In genomic region chr9:75102177-75102790, GRCh38 we compare ENCODE assay signal across 18 cellular contexts. TPM values are rescaled to one million over a fixed set of nuclear protein-coding genes. Genes with fewer than 3 reads are reported as not detected.
A peak's percentile ranks its signal among the peaks of the same experiment; 100 is the strongest.
DNase-seq lines count a peak whose midpoint lies in the region; ATAC-seq and TF ChIP-seq lines count a peak whose summit lies in the region.
"Had no signal": no experiment of that assay in that cellular context is flagged by ENCODE, and none has a peak within 500 bp of the region (broad histone marks: within the 10 kb centered on the region; RNA-seq: fewer than 3 reads in every experiment).

No MANE protein-coding gene starts in this region.

- H3K4me3 Mint-ChIP-seq in T-helper 2 cell treated with Interferon-gamma antibody and Interleukin-4, amounts not matched to agents 5 μg/mL and 100 μg/mL, for 36 hours = no peak overlapping the region
- H3K4me3 Mint-ChIP-seq in CD8-positive, alpha-beta T cell = no peak overlapping the region
- no peak overlapping the region for H3K4me3 Mint-ChIP-seq in activated T-helper 2 cell treated with anti-CD3 and anti-CD28 coated beads, Interferon-gamma antibody, Interleukin-2, Interleukin-4, amounts not matched to agents 10 μg/mL and 5 μg/mL and 100 μg/mL, durations not matched to agents 14 hours and 24 hours and 36 hours (ENCODE audit: low read depth)
- peak overlapping the region; percentile 61 for H3K4me3 Mint-ChIP-seq in natural killer cell treated with Interleukin-12 subunit alpha and Interleukin-12 subunit beta and Interleukin-15 and Interleukin-18, amount 100 ng/mL, for 72 hours

- peaks cover 32% of the 10 kb centered on the region for H3K4me1 Mint-ChIP-seq in T-helper 2 cell treated with Interferon-gamma antibody and Interleukin-4, amounts not matched to agents 5 μg/mL and 100 μg/mL, for 36 hours (ENCODE audit: low read depth)
- peaks cover 74% of the 10 kb centered on the region for H3K4me1 Mint-ChIP-seq in CD8-positive, alpha-beta T cell (ENCODE audit: low read depth)
- peaks cover 39% of the 10 kb centered on the region for H3K4me1 Mint-ChIP-seq in activated T-helper 2 cell treated with anti-CD3 and anti-CD28 coated beads, Interferon-gamma antibody, Interleukin-2, Interleukin-4, amounts not matched to agents 10 μg/mL and 5 μg/mL and 100 μg/mL, durations not matched to agents 14 hours and 24 hours and 36 hours (ENCODE audit: low read depth)
- H3K4me1 Mint-ChIP-seq in natural killer cell treated with Interleukin-12 subunit alpha and Interleukin-12 subunit beta and Interleukin-15 and Interleukin-18, amount 100 ng/mL, for 72 hours (ENCODE audit: low read depth in 2 of 2) = peaks cover 60 to 61% of the 10 kb centered on the region in 2 donors

- ATAC-seq in CD8-positive, alpha-beta T cell = no peak
- ATAC-seq in natural killer cell treated with Interleukin-12 subunit alpha and Interleukin-12 subunit beta and Interleukin-15 and Interleukin-18, amount 100 ng/mL, for 72 hours = peak in 1 of 2 donors; percentile 49
- ATAC-seq: HCT116 had no signal

- DNase-seq in T-helper 2 cell treated with Interferon-gamma antibody and Interleukin-4, amounts not matched to agents 5 μg/mL and 100 μg/mL, for 36 hours (ENCODE audit: low spot score) = no peak
- DNase-seq in T-helper 2 cell = no peak
- no peak for DNase-seq in CD8-positive, alpha-beta T cell
- no peak for DNase-seq in activated T-helper 2 cell treated with anti-CD3 and anti-CD28 coated beads, Interferon-gamma antibody, Interleukin-2, Interleukin-4, amounts not matched to agents 10 μg/mL and 5 μg/mL and 100 μg/mL, durations not matched to agents 14 hours and 24 hours and 36 hours (ENCODE audit: low spot score)
- DNase-seq in natural killer cell treated with Interleukin-12 subunit alpha and Interleukin-12 subunit beta and Interleukin-15 and Interleukin-18, amount 100 ng/mL, for 72 hours (ENCODE audit: low spot score) = no peak
- DNase-seq in cerebellar nuclear complex (lab: John Stamatoyannopoulos, UW) = no peak
- no peak for DNase-seq in NCI-H1694 treated with DMSO at 0.1 percent for 48 hours (lab: John Stamatoyannopoulos, UW)
- no peak for DNase-seq in SW 1271 (lab: John Stamatoyannopoulos, UW)
- DNase-seq: Calu3, GM23248, Karpas-422, NCI-H1105 treated with DMSO at 0.1 percent for 48 hours, NCI-H1930, NCI-H510A treated with DMSO at 0.1 percent for 48 hours, Peyer's patch had no signal

- H3K36me3 ChIP-seq in CD8-positive, alpha-beta T cell (ENCODE audit: insufficient read depth, low read length) = no peaks in the 10 kb centered on the region
- H3K36me3 ChIP-seq: Peyer's patch had no signal

- H3K9me3 ChIP-seq in CD8-positive, alpha-beta T cell (ENCODE audit: low read length) = no peaks in the 10 kb centered on the region
- H3K9me3 ChIP-seq: BLaER1 treated with 17β-estradiol and CSF1 and Interleukin-3, amounts not matched to agents 10 nM and 100 nM; Peyer's patch had no signal

- POLR2A ChIA-PET in CD8-positive, alpha-beta T cell (lab: Charles Lee) = no interaction called here

- intact Hi-C loops in CD8-positive, alpha-beta T cell (cut with DNase I, micrococcal nuclease) = loop anchor here in 1 of 2 experiments (2.0 kb wide), 1 partner anchor 13 kb away; the partner anchor contains the start of genes NMRK1 and OSTF1
- intact Hi-C loops in activated T-helper 2 cell treated with anti-CD3 and anti-CD28 coated beads, Interferon-gamma antibody, Interleukin-2, Interleukin-4, amounts not matched to agents 10 μg/mL and 5 μg/mL and 100 μg/mL, durations not matched to agents 14 hours and 24 hours and 36 hours (cut with micrococcal nuclease) = no loop called here

- no peaks in the 10 kb centered on the region for H3K9me3 Mint-ChIP-seq in T-helper 2 cell treated with Interferon-gamma antibody and Interleukin-4, amounts not matched to agents 5 μg/mL and 100 μg/mL, for 36 hours
- H3K9me3 Mint-ChIP-seq in CD8-positive, alpha-beta T cell = no peaks in the 10 kb centered on the region
- no peaks in the 10 kb centered on the region for H3K9me3 Mint-ChIP-seq in activated T-helper 2 cell treated with anti-CD3 and anti-CD28 coated beads, Interferon-gamma antibody, Interleukin-2, Interleukin-4, amounts not matched to agents 10 μg/mL and 5 μg/mL and 100 μg/mL, durations not matched to agents 14 hours and 24 hours and 36 hours
- H3K9me3 Mint-ChIP-seq in natural killer cell treated with Interleukin-12 subunit alpha and Interleukin-12 subunit beta and Interleukin-15 and Interleukin-18, amount 100 ng/mL, for 72 hours = no peaks in the 10 kb centered on the region

- peaks cover 30% of the 10 kb centered on the region for H3K36me3 Mint-ChIP-seq in T-helper 2 cell treated with Interferon-gamma antibody and Interleukin-4, amounts not matched to agents 5 μg/mL and 100 μg/mL, for 36 hours (ENCODE audit: low read depth)
- H3K36me3 Mint-ChIP-seq in CD8-positive, alpha-beta T cell = peaks cover 54% of the 10 kb centered on the region
- peaks cover 39% of the 10 kb centered on the region for H3K36me3 Mint-ChIP-seq in activated T-helper 2 cell treated with anti-CD3 and anti-CD28 coated beads, Interferon-gamma antibody, Interleukin-2, Interleukin-4, amounts not matched to agents 10 μg/mL and 5 μg/mL and 100 μg/mL, durations not matched to agents 14 hours and 24 hours and 36 hours (ENCODE audit: low read depth)
- H3K36me3 Mint-ChIP-seq in natural killer cell treated with Interleukin-12 subunit alpha and Interleukin-12 subunit beta and Interleukin-15 and Interleukin-18, amount 100 ng/mL, for 72 hours = peaks cover 13% of the 10 kb centered on the region

- peaks cover 26% of the 10 kb centered on the region for H3K4me1 ChIP-seq in CD8-positive, alpha-beta T cell (ENCODE audit: insufficient read depth, low read length)

- no peak overlapping the region for H3K4me3 ChIP-seq in CD8-positive, alpha-beta T cell (ENCODE audit: low read depth, low read length)
- H3K4me3 ChIP-seq: BLaER1 treated with 17β-estradiol and CSF1 and Interleukin-3, amounts not matched to agents 10 nM and 100 nM; GM23248; Peyer's patch had no signal

- CTCF ChIA-PET in CD8-positive, alpha-beta T cell (lab: Charles Lee) = interaction anchor here (1.0 kb wide), 1 partner anchor 83 kb away, joined by 4 read pairs; no protein-coding TSS in a partner anchor

- no peak for TF ChIP-seq CTCF in CD8-positive, alpha-beta T cell (IDR thresholded peaks at IDR 0.05)

- H3K27me3 Mint-ChIP-seq in T-helper 2 cell treated with Interferon-gamma antibody and Interleukin-4, amounts not matched to agents 5 μg/mL and 100 μg/mL, for 36 hours (ENCODE audit: low read depth) = no peaks in the 10 kb centered on the region
- H3K27me3 Mint-ChIP-seq in CD8-positive, alpha-beta T cell (ENCODE audit: low read depth) = no peaks in the 10 kb centered on the region
- H3K27me3 Mint-ChIP-seq in activated T-helper 2 cell treated with anti-CD3 and anti-CD28 coated beads, Interferon-gamma antibody, Interleukin-2, Interleukin-4, amounts not matched to agents 10 μg/mL and 5 μg/mL and 100 μg/mL, durations not matched to agents 14 hours and 24 hours and 36 hours (ENCODE audit: low read depth) = no peaks in the 10 kb centered on the region
- no peaks in the 10 kb centered on the region for H3K27me3 Mint-ChIP-seq in natural killer cell treated with Interleukin-12 subunit alpha and Interleukin-12 subunit beta and Interleukin-15 and Interleukin-18, amount 100 ng/mL, for 72 hours

- no peaks in the 10 kb centered on the region for H3K27me3 ChIP-seq in CD8-positive, alpha-beta T cell (ENCODE audit: insufficient read depth, low read length)
- H3K27me3 ChIP-seq: BLaER1 treated with 17β-estradiol and CSF1 and Interleukin-3, amounts not matched to agents 10 nM and 100 nM; Peyer's patch had no signal

- peak overlapping the region; percentile 2 for H3K27ac Mint-ChIP-seq in T-helper 2 cell treated with Interferon-gamma antibody and Interleukin-4, amounts not matched to agents 5 μg/mL and 100 μg/mL, for 36 hours
- H3K27ac Mint-ChIP-seq in CD8-positive, alpha-beta T cell = peak overlapping the region; percentile 85
- H3K27ac Mint-ChIP-seq in activated T-helper 2 cell treated with anti-CD3 and anti-CD28 coated beads, Interferon-gamma antibody, Interleukin-2, Interleukin-4, amounts not matched to agents 10 μg/mL and 5 μg/mL and 100 μg/mL, durations not matched to agents 14 hours and 24 hours and 36 hours = peak overlapping the region; percentile 50
- peak overlapping the region; percentile 87 to 91 for H3K27ac Mint-ChIP-seq in natural killer cell treated with Interleukin-12 subunit alpha and Interleukin-12 subunit beta and Interleukin-15 and Interleukin-18, amount 100 ng/mL, for 72 hours

- no peak overlapping the region for H3K27ac ChIP-seq in CD8-positive, alpha-beta T cell (ENCODE audit: low read depth, low read length)
- H3K27ac ChIP-seq: 22Rv1; BLaER1 treated with 17β-estradiol and CSF1 and Interleukin-3, amounts not matched to agents 10 nM and 100 nM; GM23248; Peyer's patch had no signal

RNA-seq across cellular contexts. Expression of gene OSTF1, which starts 14.0 kb away (rescaled TPM):
- total RNA-seq in CD8-positive, alpha-beta T cell = 10 to 100 TPM; 29.1 to 30.3 TPM
- total RNA-seq in activated T-helper 2 cell treated with anti-CD3 and anti-CD28 coated beads, Interferon-gamma antibody, Interleukin-2, Interleukin-4, amounts not matched to agents 10 μg/mL and 5 μg/mL and 100 μg/mL, durations not matched to agents 14 hours and 24 hours and 36 hours = 86.8 and 87.5 TPM in 2 replicates
- total RNA-seq in natural killer cell treated with Interleukin-12 subunit alpha and Interleukin-12 subunit beta and Interleukin-15 and Interleukin-18, amount 100 ng/mL, for 72 hours = 100 to 1,000 TPM; 144 to 184 TPM

RNA-seq across cellular contexts. Expression of gene NMRK1, which starts 14.3 kb away (rescaled TPM):
- 10 to 100 TPM; 35.8 to 37.2 TPM for total RNA-seq in CD8-positive, alpha-beta T cell
- total RNA-seq in activated T-helper 2 cell treated with anti-CD3 and anti-CD28 coated beads, Interferon-gamma antibody, Interleukin-2, Interleukin-4, amounts not matched to agents 10 μg/mL and 5 μg/mL and 100 μg/mL, durations not matched to agents 14 hours and 24 hours and 36 hours = 10.9 and 12.6 TPM in 2 replicates
- 10 to 100 TPM; 24.0 to 27.2 TPM for total RNA-seq in natural killer cell treated with Interleukin-12 subunit alpha and Interleukin-12 subunit beta and Interleukin-15 and Interleukin-18, amount 100 ng/mL, for 72 hours

Comparison
In these comparisons a context has a peak if more than half of its experiments do, and no peak if none do; other contexts are left out.
1. H3K27ac Mint-ChIP-seq: peak in every context shown above with its lines; median percentile 89 in natural killer cell treated with Interleukin-12 subunit alpha and Interleukin-12 subunit beta and Interleukin-15 and Interleukin-18, amount 100 ng/mL, for 72 hours; 85 in CD8-positive, alpha-beta T cell; 50 in activated T-helper 2 cell treated with anti-CD3 and anti-CD28 coated beads, Interferon-gamma antibody, Interleukin-2, Interleukin-4, amounts not matched to agents 10 μg/mL and 5 μg/mL and 100 μg/mL, durations not matched to agents 14 hours and 24 hours and 36 hours; 2 in T-helper 2 cell treated with Interferon-gamma antibody and Interleukin-4, amounts not matched to agents 5 μg/mL and 100 μg/mL, for 36 hours.